Comparison of ENCODE assay signal across 36 cellular contexts in the genomic region with DNA sequence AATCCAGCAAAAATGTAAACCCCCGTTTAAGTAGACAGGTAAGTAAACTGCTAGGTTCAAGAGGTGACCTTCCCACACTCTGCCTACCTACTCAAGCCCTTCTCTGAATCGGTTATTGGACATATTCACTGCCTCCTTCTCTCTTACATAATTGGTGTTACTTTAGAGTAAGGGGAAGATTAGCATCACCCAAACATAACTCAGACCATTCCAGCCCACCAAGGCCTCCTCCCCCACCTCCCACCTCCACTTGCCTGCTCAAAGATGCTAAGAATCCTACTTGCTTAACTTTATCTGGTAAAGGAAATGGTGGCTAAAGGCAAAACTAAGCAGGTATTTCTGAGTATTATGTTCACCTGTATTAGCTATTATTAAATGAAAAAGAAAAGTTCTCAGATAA. TPM values are rescaled to one million over a fixed set of nuclear protein-coding genes. Genes with fewer than 3 reads are reported as not detected.
"Had no signal": no experiment of that assay in that cellular context is flagged by ENCODE, and none has a peak within 500 bp of the region (broad histone marks: within the 10 kb centered on the region; RNA-seq: fewer than 3 reads in every experiment).

No MANE protein-coding gene starts in this region.

- H3K27ac ChIP-seq: ascending aorta, cardiac muscle cell, VCaP had no signal

- DNase-seq: activated B cell treated with CpG ODN at 0.5 μM for 24 hours; activated CD4-positive, alpha-beta memory T cell treated with anti-CD3 and anti-CD28 coated beads for 36 hours; activated CD4-positive, alpha-beta T cell treated with anti-CD3 and anti-CD28 coated beads for 4 hours; activated CD4-positive, alpha-beta T cell treated with anti-CD3 and anti-CD28 coated beads, Interleukin-2, amount 10 ng/mL, durations not matched to agents 24 days and 14 days; activated CD4-positive, alpha-beta T cell treated with anti-CD3 and anti-CD28 coated beads, Interleukin-2, amount 50 U/mL, for 1 hour; activated CD4-positive, alpha-beta T cell treated with anti-CD3 and anti-CD28 coated beads, Interleukin-2, amount 50 U/mL, for 4 hours; activated CD4-positive, CD25-positive, alpha-beta regulatory T cell treated with anti-CD3 and anti-CD28 coated beads, Interleukin-2, amount 50 U/mL, for 72 hours; activated CD8-positive, alpha-beta memory T cell treated with anti-CD3 and anti-CD28 coated beads, Interleukin-2, amount 50 U/mL, for 4 hours; activated CD8-positive, alpha-beta T cell treated with anti-CD3 and anti-CD28 coated beads for 36 hours; activated effector memory CD4-positive, alpha-beta T cell treated with anti-CD3 and anti-CD28 coated beads, Interleukin-2, amount 50 U/mL, for 16 hours; activated gamma-delta T cell treated with Interleukin-2 at 50 U/mL for 16 hours; activated naive CD4-positive, alpha-beta T cell; activated naive CD4-positive, alpha-beta T cell treated with anti-CD3 and anti-CD28 coated beads for 36 hours; activated naive CD4-positive, alpha-beta T cell treated with anti-CD3 and anti-CD28 coated beads, Interleukin-2, amount 50 U/mL, for 16 hours; activated naive CD8-positive, alpha-beta T cell treated with anti-CD3 and anti-CD28 coated beads for 36 hours; activated T-cell treated with anti-CD3 and anti-CD28 coated beads for 4 hours; activated T-cell treated with anti-CD3 and anti-CD28 coated beads, Interleukin-2, amount 50 U/mL, for 1 hour; activated T-cell treated with anti-CD3 and anti-CD28 coated beads, Interleukin-2, amount 50 U/mL, for 4 hours; activated T-cell treated with anti-CD3 and anti-CD28 coated beads, Interleukin-2, amount 50 U/mL, for 72 hours; amygdala; anterior cingulate cortex; caudate nucleus; cerebellar nuclear complex; T-helper 2 cell; T-helper 9 cell had no signal

- H3K9me3 Mint-ChIP-seq: activated B cell treated with CpG ODN at 0.5 μM for 24 hours; activated CD4-positive, alpha-beta memory T cell treated with anti-CD3 and anti-CD28 coated beads for 36 hours; activated CD4-positive, alpha-beta T cell treated with anti-CD3 and anti-CD28 coated beads, Interleukin-2, amount 10 ng/mL, durations not matched to agents 24 days and 14 days; activated CD8-positive, alpha-beta T cell treated with anti-CD3 and anti-CD28 coated beads for 36 hours; activated naive CD4-positive, alpha-beta T cell treated with anti-CD3 and anti-CD28 coated beads for 36 hours; activated naive CD4-positive, alpha-beta T cell treated with anti-CD3 and anti-CD28 coated beads, Interleukin-2, amount 50 U/mL, for 72 hours; activated naive CD8-positive, alpha-beta T cell treated with anti-CD3 and anti-CD28 coated beads for 36 hours; activated T-cell treated with anti-CD3 and anti-CD28 coated beads, Interleukin-2, amount 50 U/mL, for 4 hours; activated T-cell treated with anti-CD3 and anti-CD28 coated beads, Interleukin-2, amount 50 U/mL, for 72 hours; activated T-helper 1 cell treated with anti-CD3 and anti-CD28 coated beads, Interleukin-12 subunit alpha, Interleukin-12 subunit beta, Interleukin-2, Interleukin-4 antibody, amounts not matched to agents 30 ng/mL and 10 ng/mL and 1 ng/mL, durations not matched to agents 14 hours and 24 hours and 36 hours; activated T-helper 17 cell treated with anti-CD3 and anti-CD28 coated beads, Interleukin-2, amount 50 U/mL, for 72 hours; brain; T-helper 1 cell treated with Interleukin-12 subunit alpha and Interleukin-12 subunit beta and Interleukin-4 antibody, amounts not matched to agents 30 μg/mL and 1 μg/mL, for 36 hours; T-helper 2 cell treated with Interferon-gamma antibody and Interleukin-4, amounts not matched to agents 5 μg/mL and 100 μg/mL, for 36 hours had no signal

- H3K9me3 ChIP-seq: ascending aorta had no signal

- H3K36me3 Mint-ChIP-seq: activated CD4-positive, alpha-beta memory T cell treated with anti-CD3 and anti-CD28 coated beads for 36 hours; activated naive CD4-positive, alpha-beta T cell treated with anti-CD3 and anti-CD28 coated beads, Interleukin-2, amount 50 U/mL, for 72 hours; activated naive CD8-positive, alpha-beta T cell treated with anti-CD3 and anti-CD28 coated beads for 36 hours; brain had no signal

- H3K4me1 Mint-ChIP-seq: activated B cell treated with CpG ODN at 0.5 μM for 24 hours; activated T-helper 17 cell treated with anti-CD3 and anti-CD28 coated beads, Interleukin-2, amount 50 U/mL, for 72 hours; central memory CD8-positive, alpha-beta T cell had no signal

- H3K4me3 ChIP-seq: ascending aorta, cardiac muscle cell had no signal

- H3K27ac Mint-ChIP-seq: activated B cell treated with CpG ODN at 0.5 μM for 24 hours; activated CD4-positive, alpha-beta memory T cell treated with anti-CD3 and anti-CD28 coated beads for 36 hours; activated CD4-positive, alpha-beta T cell treated with anti-CD3 and anti-CD28 coated beads, Interleukin-2, amount 10 ng/mL, durations not matched to agents 24 days and 14 days; activated CD8-positive, alpha-beta T cell treated with anti-CD3 and anti-CD28 coated beads for 36 hours; activated naive CD4-positive, alpha-beta T cell treated with anti-CD3 and anti-CD28 coated beads for 36 hours; activated naive CD4-positive, alpha-beta T cell treated with anti-CD3 and anti-CD28 coated beads, Interleukin-2, amount 50 U/mL, for 72 hours; activated naive CD8-positive, alpha-beta T cell treated with anti-CD3 and anti-CD28 coated beads for 36 hours; activated T-cell treated with anti-CD3 and anti-CD28 coated beads, Interleukin-2, amount 50 U/mL, for 72 hours; activated T-helper 1 cell treated with anti-CD3 and anti-CD28 coated beads, Interleukin-12 subunit alpha, Interleukin-12 subunit beta, Interleukin-2, Interleukin-4 antibody, amounts not matched to agents 30 ng/mL and 10 ng/mL and 1 ng/mL, durations not matched to agents 14 hours and 24 hours and 36 hours; activated T-helper 17 cell treated with anti-CD3 and anti-CD28 coated beads, Interleukin-2, amount 50 U/mL, for 72 hours; T-helper 1 cell treated with Interleukin-12 subunit alpha and Interleukin-12 subunit beta and Interleukin-4 antibody, amounts not matched to agents 30 μg/mL and 1 μg/mL, for 36 hours; T-helper 2 cell treated with Interferon-gamma antibody and Interleukin-4, amounts not matched to agents 5 μg/mL and 100 μg/mL, for 36 hours had no signal

- ATAC-seq: activated CD8-positive, alpha-beta T cell treated with anti-CD3 and anti-CD28 coated beads for 36 hours; activated naive CD4-positive, alpha-beta T cell treated with anti-CD3 and anti-CD28 coated beads, Interleukin-2, amount 50 U/mL, for 72 hours; activated T-cell treated with anti-CD3 and anti-CD28 coated beads, Interleukin-2, amount 50 U/mL, for 4 hours; activated T-cell treated with anti-CD3 and anti-CD28 coated beads, Interleukin-2, amount 50 U/mL, for 72 hours; activated T-helper 17 cell treated with anti-CD3 and anti-CD28 coated beads, Interleukin-2, amount 50 U/mL, for 72 hours had no signal

- H3K4me3 Mint-ChIP-seq: activated B cell treated with CpG ODN at 0.5 μM for 24 hours; activated CD4-positive, alpha-beta memory T cell treated with anti-CD3 and anti-CD28 coated beads for 36 hours; activated CD4-positive, alpha-beta T cell treated with anti-CD3 and anti-CD28 coated beads, Interleukin-2, amount 10 ng/mL, durations not matched to agents 24 days and 14 days; activated CD8-positive, alpha-beta T cell treated with anti-CD3 and anti-CD28 coated beads for 36 hours; activated naive CD4-positive, alpha-beta T cell treated with anti-CD3 and anti-CD28 coated beads for 36 hours; activated naive CD8-positive, alpha-beta T cell treated with anti-CD3 and anti-CD28 coated beads for 36 hours; activated T-cell treated with anti-CD3 and anti-CD28 coated beads, Interleukin-2, amount 50 U/mL, for 4 hours; activated T-cell treated with anti-CD3 and anti-CD28 coated beads, Interleukin-2, amount 50 U/mL, for 72 hours; activated T-helper 1 cell treated with anti-CD3 and anti-CD28 coated beads, Interleukin-12 subunit alpha, Interleukin-12 subunit beta, Interleukin-2, Interleukin-4 antibody, amounts not matched to agents 30 ng/mL and 10 ng/mL and 1 ng/mL, durations not matched to agents 14 hours and 24 hours and 36 hours; activated T-helper 17 cell treated with anti-CD3 and anti-CD28 coated beads, Interleukin-2, amount 50 U/mL, for 72 hours; brain; central memory CD8-positive, alpha-beta T cell; T-helper 1 cell treated with Interleukin-12 subunit alpha and Interleukin-12 subunit beta and Interleukin-4 antibody, amounts not matched to agents 30 μg/mL and 1 μg/mL, for 36 hours; T-helper 2 cell treated with Interferon-gamma antibody and Interleukin-4, amounts not matched to agents 5 μg/mL and 100 μg/mL, for 36 hours had no signal

- H3K36me3 ChIP-seq: ascending aorta, cardiac muscle cell had no signal

- H3K27me3 Mint-ChIP-seq: brain had no signal

- H3K27me3 ChIP-seq: ascending aorta, cardiac muscle cell had no signal

RNA-seq across cellular contexts. Expression of a gene that starts 55.0 kb away (rescaled TPM):
- total RNA-seq: activated B cell treated with CpG ODN at 0.5 μM for 24 hours; activated CD4-positive, alpha-beta memory T cell treated with anti-CD3 and anti-CD28 coated beads for 36 hours; activated CD4-positive, alpha-beta T cell treated with anti-CD3 and anti-CD28 coated beads, Interleukin-2, amount 10 ng/mL, durations not matched to agents 24 days and 14 days; activated CD8-positive, alpha-beta memory T cell treated with anti-CD3 and anti-CD28 coated beads for 36 hours; activated T-helper 1 cell treated with anti-CD3 and anti-CD28 coated beads, Interleukin-12 subunit alpha, Interleukin-12 subunit beta, Interleukin-2, Interleukin-4 antibody, amounts not matched to agents 30 ng/mL and 10 ng/mL and 1 ng/mL, durations not matched to agents 14 hours and 24 hours and 36 hours had no signal
